Comparison of ENCODE assay signal across 8 cellular contexts in genomic region chr16:4936991-4937781, GRCh38. TPM values are rescaled to one million over a fixed set of nuclear protein-coding genes. Genes with fewer than 3 reads are reported as not detected.
DNase-seq lines count a peak whose midpoint lies in the region; ATAC-seq, FAIRE-seq and TF ChIP-seq lines count a peak whose summit lies in the region.

TSS of gene PPL (minus strand) at chr16:4937148. CDS start at chr16:4937045, 103 bp downstream.

- peaks cover 32% of the 10 kb centered on the region for H3K27me3 ChIP-seq in left ventricle myocardium inferior (ENCODE audit: low read depth)
- peaks cover 0 to 43% (median 5%) of the 10 kb centered on the region in 3 donors for H3K27me3 ChIP-seq in psoas muscle (ENCODE audit: insufficient read depth in 3 of 3, low read length in 2 of 3)

- no peaks in the 10 kb centered on the region for H3K9me3 Mint-ChIP-seq in activated T-helper 17 cell treated with anti-CD3 and anti-CD28 coated beads, Interleukin-2, amount 50 U/mL, for 72 hours

- FAIRE-seq in H54 (lab: Jason Lieb, UNC) = no peak

- no peaks in the 10 kb centered on the region for H3K9me3 ChIP-seq in left ventricle myocardium inferior (replicated peaks)
- H3K9me3 ChIP-seq in psoas muscle = no peaks in the 10 kb centered on the region

- H3K27me3 Mint-ChIP-seq in activated T-helper 17 cell treated with anti-CD3 and anti-CD28 coated beads, Interleukin-2, amount 50 U/mL, for 72 hours = peaks cover 17% of the 10 kb centered on the region

- no peaks in the 10 kb centered on the region for H3K36me3 ChIP-seq in left ventricle myocardium inferior
- H3K36me3 ChIP-seq in psoas muscle (ENCODE audit: insufficient read depth in 1 of 2, low read depth in 1 of 2) = no peaks in the 10 kb centered on the region

- intact Hi-C loops in left ventricle myocardium inferior (cut with micrococcal nuclease) = no loop called here
- intact Hi-C loops in psoas muscle (cut with DNase I) = no loop called here

- no peaks in the 10 kb centered on the region for H3K4me1 Mint-ChIP-seq in activated T-helper 17 cell treated with anti-CD3 and anti-CD28 coated beads, Interleukin-2, amount 50 U/mL, for 72 hours

- peak within 1 kb of the TSS; percentile 71 for H3K4me3 ChIP-seq in left ventricle myocardium inferior
- H3K4me3 ChIP-seq in psoas muscle = peak within 1 kb of the TSS; percentile 66

- H3K27ac ChIP-seq in left ventricle myocardium inferior (replicated peaks) (peak within 1 kb of the TSS; percentile 70), psoas muscle (no peak within 1 kb of the TSS)

- TF ChIP-seq CTCF in left ventricle myocardium inferior (IDR thresholded peaks at IDR 0.05; ENCODE audit: borderline replicate concordance) = no peak
- TF ChIP-seq CTCF in psoas muscle (IDR thresholded peaks at IDR 0.05) = no peak

- H3K27ac Mint-ChIP-seq in activated T-helper 17 cell treated with anti-CD3 and anti-CD28 coated beads, Interleukin-2, amount 50 U/mL, for 72 hours = no peak within 1 kb of the TSS

- H3K4me3 Mint-ChIP-seq in activated T-helper 17 cell treated with anti-CD3 and anti-CD28 coated beads, Interleukin-2, amount 50 U/mL, for 72 hours = peak within 1 kb of the TSS; percentile 59

- no peak for TF ChIP-seq POLR2A in H54 (IDR thresholded peaks at IDR 0.05; ENCODE audit: low read depth, low read length)

- DNase-seq in COR-L47 (lab: John Stamatoyannopoulos, UW) (peak; percentile 81), HuH-7 (ENCODE audit: low spot score) (peak; percentile 69), left ventricle myocardium inferior (peak; percentile 72), psoas muscle (peak; percentile 67 to 82), H54 (ENCODE audit: insufficient read length, low spot score) (no peak)

- ATAC-seq in activated T-helper 17 cell treated with anti-CD3 and anti-CD28 coated beads, Interleukin-2, amount 50 U/mL, for 72 hours (replicated peaks) = peak; percentile 12
- ATAC-seq in psoas muscle = peak in 2 of 4 donors; percentile 22 to 27
- ATAC-seq in GM21360 (IDR thresholded peaks at IDR 0.05; ENCODE audit: unreplicated experiment) = no peak
- ATAC-seq in HG02884 (IDR thresholded peaks at IDR 0.05; ENCODE audit: unreplicated experiment) = no peak

- H3K4me1 ChIP-seq in left ventricle myocardium inferior = peaks cover 30% of the 10 kb centered on the region
- peaks cover 15% of the 10 kb centered on the region for H3K4me1 ChIP-seq in psoas muscle

- WGBS in psoas muscle, 3 donors = 7 to 20% (median 11%) methylated on average over 26 to 75 of the region's 76 CpGs

- no peaks in the 10 kb centered on the region for H3K36me3 Mint-ChIP-seq in activated T-helper 17 cell treated with anti-CD3 and anti-CD28 coated beads, Interleukin-2, amount 50 U/mL, for 72 hours (ENCODE audit: low read depth)

RNA-seq across cellular contexts. Expression of gene PPL, which starts in this region (rescaled TPM):
- total RNA-seq in activated T-helper 17 cell treated with anti-CD3 and anti-CD28 coated beads, Interleukin-2, amount 50 U/mL, for 72 hours = not detected
- 7.6 TPM for total RNA-seq in left ventricle myocardium inferior
- total RNA-seq in psoas muscle = 1 to 10 TPM; 3.2 to 7.2 (median 5.1) TPM
- 1 to 10 TPM; 2.4 to 5.6 (median 3.8) TPM for polyA plus RNA-seq in psoas muscle

Comparison
In these comparisons a context has a peak if more than half of its experiments do, and no peak if none do; other contexts are left out.
1. Peak in ATAC-seq in activated T-helper 17 cell treated with anti-CD3 and anti-CD28 coated beads, Interleukin-2, amount 50 U/mL, for 72 hours; RNA of the gene not detected or under 1 TPM.